ENCODE assay signal across 13 cellular contexts in genomic region chr1:89974701-89975470, GRCh38. TPM values are rescaled to one million over a fixed set of nuclear protein-coding genes. Genes with fewer than 3 reads are reported as not detected.
DNase-seq lines count a peak whose midpoint lies in the region; ATAC-seq and TF ChIP-seq lines count a peak whose summit lies in the region.
"Had no signal": no experiment of that assay in that cellular context is flagged by ENCODE, and none has a peak within 500 bp of the region (broad histone marks: within the 10 kb centered on the region; RNA-seq: fewer than 3 reads in every experiment).

No MANE protein-coding gene starts in this region.

- H3K27ac ChIP-seq in mammary epithelial cell (ENCODE audit: insufficient read depth, low read depth, low read length) (no peak overlapping the region), dorsolateral prefrontal cortex (no peak overlapping the region)
- no peak overlapping the region for H3K27ac ChIP-seq in CD8-positive, alpha-beta T cell (ENCODE audit: low read depth, low read length)
- H3K27ac ChIP-seq: ascending aorta had no signal

- no peaks in the 10 kb centered on the region for H3K9me3 ChIP-seq in mammary epithelial cell (replicated peaks; ENCODE audit: insufficient read depth, low read length)
- H3K9me3 ChIP-seq in CD8-positive, alpha-beta T cell (ENCODE audit: low read length) = no peaks in the 10 kb centered on the region
- H3K9me3 ChIP-seq: ascending aorta had no signal

- H3K9me3 Mint-ChIP-seq in CD8-positive, alpha-beta T cell = no peaks in the 10 kb centered on the region
- H3K9me3 Mint-ChIP-seq: naive thymus-derived CD4-positive, alpha-beta T cell had no signal

- peak; percentile 57 for ATAC-seq in omental fat pad (ENCODE audit: low FRiP score)
- no peak for ATAC-seq in CD8-positive, alpha-beta T cell
- ATAC-seq: Panc1 had no signal

- no peak overlapping the region for H3K4me2 ChIP-seq in mammary epithelial cell (ENCODE audit: insufficient read depth, low read depth, low read length)

- TF ChIP-seq CTCF in mammary epithelial cell (conservative IDR thresholded peaks at IDR 0.05 in 1 of 2, IDR thresholded peaks at IDR 0.05 in 1 of 2; ENCODE audit: extremely low read depth in 1 of 2, insufficient read depth in 1 of 2, low read depth in 1 of 2, low read length in 2 of 2) (no peak), omental fat pad (IDR thresholded peaks at IDR 0.05) (no peak), dorsolateral prefrontal cortex (IDR thresholded peaks at IDR 0.05 in 54 of 56, conservative IDR thresholded peaks at IDR 0.05 in 2 of 56; ENCODE audit: low read depth in 1 of 56, partially characterized antibody in 56 of 56) (no peak)
- TF ChIP-seq CTCF in CD8-positive, alpha-beta T cell (IDR thresholded peaks at IDR 0.05) = no peak

- dilution Hi-C loops in mammary epithelial cell (cut with HindIII; ENCODE audit: low sequenced_read_pairs) = no loop called here

- no peak overlapping the region for H3K27ac Mint-ChIP-seq in CD8-positive, alpha-beta T cell

- POLR2A ChIA-PET in CD8-positive, alpha-beta T cell (lab: Charles Lee) = no interaction called here

- H3K4me1 ChIP-seq in mammary epithelial cell (ENCODE audit: insufficient read depth, low read length) = peaks cover 5% of the 10 kb centered on the region
- H3K4me1 ChIP-seq in CD8-positive, alpha-beta T cell (ENCODE audit: insufficient read depth, low read length) = no peaks in the 10 kb centered on the region
- H3K4me1 ChIP-seq: ascending aorta had no signal

- intact Hi-C loops in mammary epithelial cell (cut with micrococcal nuclease) = no loop called here
- intact Hi-C loops in CD8-positive, alpha-beta T cell (cut with DNase I, micrococcal nuclease) = no loop called here
- intact Hi-C loops in dorsolateral prefrontal cortex (cut with DNase I) = no loop called here

- H3K36me3 Mint-ChIP-seq in CD8-positive, alpha-beta T cell = no peaks in the 10 kb centered on the region
- H3K36me3 Mint-ChIP-seq: naive thymus-derived CD4-positive, alpha-beta T cell had no signal

- peak overlapping the region; percentile 45 for H2AFZ ChIP-seq in mammary epithelial cell (ENCODE audit: low read depth, low read length)

- H3K79me2 ChIP-seq in mammary epithelial cell (ENCODE audit: insufficient read depth, low read length) = no peaks in the 10 kb centered on the region

- no peaks in the 10 kb centered on the region for H3K27me3 Mint-ChIP-seq in CD8-positive, alpha-beta T cell (ENCODE audit: low read depth)

- CTCF ChIA-PET in mammary epithelial cell (lab: Charles Lee; ENCODE audit: low non-redundant PET) = no interaction called here
- CTCF ChIA-PET in CD8-positive, alpha-beta T cell (lab: Charles Lee) = interaction anchor here (1.8 kb wide), 1 partner anchor 166 kb away, joined by 3 read pairs; no protein-coding TSS in a partner anchor

- H3K4me1 Mint-ChIP-seq in CD8-positive, alpha-beta T cell (ENCODE audit: low read depth) = no peaks in the 10 kb centered on the region

- no TSS peak for BruUV-seq in mammary epithelial cell (replicated peaks; lab: Mats Ljungman, UMichigan)

- no peaks in the 10 kb centered on the region for H3K27me3 ChIP-seq in mammary epithelial cell (ENCODE audit: insufficient read depth, low read length)
- H3K27me3 ChIP-seq in CD8-positive, alpha-beta T cell (ENCODE audit: insufficient read depth, low read length) = no peaks in the 10 kb centered on the region
- H3K27me3 ChIP-seq in dorsolateral prefrontal cortex = no peaks in the 10 kb centered on the region
- H3K27me3 ChIP-seq: ascending aorta had no signal

- no peak overlapping the region for H3K9ac ChIP-seq in mammary epithelial cell (ENCODE audit: insufficient read depth, low read length)

- no peaks in the 10 kb centered on the region for H3K36me3 ChIP-seq in mammary epithelial cell (ENCODE audit: insufficient read depth, low read length)
- no peaks in the 10 kb centered on the region for H3K36me3 ChIP-seq in CD8-positive, alpha-beta T cell (ENCODE audit: insufficient read depth, low read length)
- H3K36me3 ChIP-seq: ascending aorta had no signal

- DNase-seq in CD1c-positive myeloid dendritic cell (ENCODE audit: extremely low spot score) = peak; percentile 26
- DNase-seq in M059J (ENCODE audit: low read depth) = peak; percentile 91
- DNase-seq in mammary epithelial cell = peak; percentile 42
- DNase-seq in omental fat pad (ENCODE audit: low spot score) = no peak
- no peak for DNase-seq in CD8-positive, alpha-beta T cell
- DNase-seq in dorsolateral prefrontal cortex = no peak
- DNase-seq in activated CD4-positive, CD25-positive, alpha-beta regulatory T cell treated with anti-CD3 and anti-CD28 coated beads, Interleukin-2, amount 50 U/mL, for 72 hours = no peak
- no peak for DNase-seq in activated CD8-positive, alpha-beta memory T cell treated with anti-CD3 and anti-CD28 coated beads, Interleukin-2, amount 50 U/mL, for 4 hours
- DNase-seq: naive thymus-derived CD4-positive, alpha-beta T cell; stimulated activated CD4-positive, alpha-beta T cell treated with anti-CD3 and anti-CD28 coated beads, Interleukin-12 subunit alpha, Interleukin-12 subunit beta, amount 100 ng/mL, for 4 hours; stimulated activated CD8-positive, alpha-beta memory T cell treated with anti-CD3 and anti-CD28 coated beads, Interleukin-4, amount 100 ng/mL, for 48 hours had no signal

- no peaks in the 10 kb centered on the region for H4K20me1 ChIP-seq in mammary epithelial cell (ENCODE audit: insufficient read depth, low read length)

- WGBS in mammary epithelial cell (ENCODE audit: low coverage, missing lambda C conversion rate) = 85% methylated on average over 4 of the region's 4 CpGs

- H3K4me3 ChIP-seq in mammary epithelial cell (replicated peaks in 1 of 3; ENCODE audit: insufficient read depth in 1 of 3, low read depth in 2 of 3, low read length in 3 of 3) (no peak overlapping the region), dorsolateral prefrontal cortex (no peak overlapping the region)
- H3K4me3 ChIP-seq in CD8-positive, alpha-beta T cell (ENCODE audit: low read depth, low read length) = no peak overlapping the region
- H3K4me3 ChIP-seq: ascending aorta had no signal

- in situ Hi-C loops in mammary epithelial cell (cut with MboI; ENCODE audit: low sequenced_read_pairs in 2 of 2) = loop anchor here (25.0 kb wide), 1 partner anchor 338 kb away; the partner anchor contains the start of gene LRRC8C (in 2 of the 2)

- H3K4me3 Mint-ChIP-seq in CD8-positive, alpha-beta T cell = no peak overlapping the region
- H3K4me3 Mint-ChIP-seq: naive thymus-derived CD4-positive, alpha-beta T cell had no signal

RNA-seq across cellular contexts. Expression of gene ZNF326, which starts 20.0 kb away (rescaled TPM):
- 4.5 and 6.9 TPM in 2 replicates for total RNA-seq in M059J (2014; rRNA removed; shearing (Covaris generic))
- total RNA-seq in mammary epithelial cell (10 to 100 TPM; 12.7 to 26.8 TPM), omental fat pad (10 to 100 TPM; 11.1 to 19.1 (median 14.5) TPM), dorsolateral prefrontal cortex (10 to 100 TPM; 23.0 to 50.7 (median 32.2) TPM)
- 8.6 TPM for polyA plus RNA-seq in mammary epithelial cell
- polyA minus RNA-seq in mammary epithelial cell = 7.4 TPM
- total RNA-seq in CD8-positive, alpha-beta T cell = 10 to 100 TPM; 55.5 to 59.1 TPM

Comparison
In these comparisons a context has a peak if more than half of its experiments do, and no peak if none do; other contexts are left out.
1. DNase-seq: peak in CD1c-positive myeloid dendritic cell (single experiment), M059J (single experiment) and mammary epithelial cell (single experiment); none in omental fat pad (single experiment), CD8-positive, alpha-beta T cell (0 of 7), dorsolateral prefrontal cortex (0 of 10), activated CD4-positive, CD25-positive, alpha-beta regulatory T cell treated with anti-CD3 and anti-CD28 coated beads, Interleukin-2, amount 50 U/mL, for 72 hours (single experiment) and activated CD8-positive, alpha-beta memory T cell treated with anti-CD3 and anti-CD28 coated beads, Interleukin-2, amount 50 U/mL, for 4 hours (single experiment).